Comparison of ENCODE assay signal across 17 cellular contexts in genomic region chr11:103545551-103545950, GRCh38.
"Had no signal": no experiment of that assay in that cellular context is flagged by ENCODE, and none has a peak within 500 bp of the region (broad histone marks: within the 10 kb centered on the region; RNA-seq: fewer than 3 reads in every experiment).

No MANE protein-coding gene starts in this region.

- H3K27me3 ChIP-seq: sigmoid colon had no signal

- H3K9me3 ChIP-seq: lower lobe of right lung, psoas muscle had no signal

- H3K36me3 ChIP-seq: lower lobe of right lung, sigmoid colon had no signal

- ATAC-seq: left lobe of liver, lower lobe of right lung, psoas muscle had no signal

- H3K27ac ChIP-seq: coronary artery, lower lobe of right lung, psoas muscle, sigmoid colon had no signal

- H3K4me1 ChIP-seq: lower lobe of right lung, psoas muscle, sigmoid colon had no signal

- DNase-seq: effector CD4-positive, alpha-beta T cell; foreskin melanocyte; head of caudate nucleus; hypothalamus; kidney glomerular epithelial cell; lower lobe of right lung; naive B cell; occipital lobe; psoas muscle; retina; sigmoid colon; small intestine; stimulated activated CD4-positive, alpha-beta T cell treated with anti-CD3 and anti-CD28 coated beads, Interleukin-12 subunit alpha, Interleukin-12 subunit beta, amount 100 ng/mL, for 4 hours; stimulated activated naive CD4-positive, alpha-beta T cell treated with Interleukin-2 at 50 U/mL for 16 hours; trophoblast cell had no signal

- H3K4me3 ChIP-seq: coronary artery, lower lobe of right lung, psoas muscle, sigmoid colon had no signal
